In genomic region chr6:108904731-108905130, GRCh38 we compare ENCODE assay signal across 13 cellular contexts. TPM values are rescaled to one million over a fixed set of nuclear protein-coding genes. Genes with fewer than 3 reads are reported as not detected.
DNase-seq lines count a peak whose midpoint lies in the region; ATAC-seq, FAIRE-seq and TF ChIP-seq lines count a peak whose summit lies in the region.
"Had no signal": no experiment of that assay in that cellular context is flagged by ENCODE, and none has a peak within 500 bp of the region (broad histone marks: within the 10 kb centered on the region; RNA-seq: fewer than 3 reads in every experiment).

No MANE protein-coding gene starts in this region.

- H3K27ac Mint-ChIP-seq in activated naive CD8-positive, alpha-beta T cell treated with anti-CD3 and anti-CD28 coated beads, Interleukin-2, amount 10 ng/mL, durations not matched to agents 7 days and 5 days = peak overlapping the region; percentile 21
- H3K27ac Mint-ChIP-seq: activated CD4-positive, alpha-beta T cell treated with anti-CD3 and anti-CD28 coated beads, Interleukin-2, amount 10 ng/mL, durations not matched to agents 24 days and 14 days had no signal

- peaks cover 11% of the 10 kb centered on the region for H3K36me3 Mint-ChIP-seq in activated naive CD8-positive, alpha-beta T cell treated with anti-CD3 and anti-CD28 coated beads, Interleukin-2, amount 10 ng/mL, durations not matched to agents 7 days and 5 days

- no peaks in the 10 kb centered on the region for H3K27me3 Mint-ChIP-seq in activated naive CD8-positive, alpha-beta T cell treated with anti-CD3 and anti-CD28 coated beads, Interleukin-2, amount 10 ng/mL, durations not matched to agents 7 days and 5 days

- H3K36me3 ChIP-seq in kidney (ENCODE audit: control insufficient read depth in 1 of 2, insufficient read depth in 2 of 2, low read length in 2 of 2) = no peaks in the 10 kb centered on the region
- H3K36me3 ChIP-seq: left lung had no signal

- H3K4me3 Mint-ChIP-seq in activated naive CD8-positive, alpha-beta T cell treated with anti-CD3 and anti-CD28 coated beads, Interleukin-2, amount 10 ng/mL, durations not matched to agents 7 days and 5 days = no peak overlapping the region
- H3K4me3 Mint-ChIP-seq: activated CD4-positive, alpha-beta T cell treated with anti-CD3 and anti-CD28 coated beads, Interleukin-2, amount 10 ng/mL, durations not matched to agents 24 days and 14 days had no signal

- TF ChIP-seq CTCF in GM20000 (IDR thresholded peaks at IDR 0.05; ENCODE audit: extremely low read depth, missing control alignments) (no peak), kidney (IDR thresholded peaks at IDR 0.05; ENCODE audit: borderline replicate concordance, extremely low read depth, insufficient read depth) (no peak)

- H3K4me1 ChIP-seq in kidney (ENCODE audit: control insufficient read depth in 1 of 2, insufficient read depth in 1 of 2, low read depth in 1 of 2, low read length in 2 of 2) = peaks cover 0 to 2% of the 10 kb centered on the region in 2 donors

- peak; percentile 13 for FAIRE-seq in GM12891 (lab: Jason Lieb, UNC)
- FAIRE-seq in kidney (lab: Jason Lieb, UNC) = no peak

- DNase-seq in GM12891 (ENCODE audit: insufficient read length, low spot score) (no peak), GM20000 (ENCODE audit: low spot score) (peak; percentile 32), NCI-H1417 treated with DMSO at 0.1 percent for 48 hours (lab: John Stamatoyannopoulos, UW) (no peak), kidney (no peak), cerebellar cortex (ENCODE audit: low spot score) (no peak), dedifferentiated amniotic fluid mesenchymal stem cell (ENCODE audit: extremely low spot score) (no peak)
- DNase-seq in activated naive CD8-positive, alpha-beta T cell treated with anti-CD3 and anti-CD28 coated beads, Interleukin-2, amount 10 ng/mL, durations not matched to agents 7 days and 5 days = no peak
- DNase-seq: activated CD4-positive, alpha-beta T cell treated with anti-CD3 and anti-CD28 coated beads, Interleukin-2, amount 10 ng/mL, durations not matched to agents 24 days and 14 days; left lung; NCI-H524 treated with DMSO at 0.1 percent for 48 hours; stimulated activated CD4-positive, alpha-beta T cell treated with anti-CD3 and anti-CD28 coated beads, Interleukin-12 subunit alpha, Interleukin-12 subunit beta, amount 100 ng/mL, for 4 hours had no signal

- no peaks in the 10 kb centered on the region for H3K9me3 Mint-ChIP-seq in activated naive CD8-positive, alpha-beta T cell treated with anti-CD3 and anti-CD28 coated beads, Interleukin-2, amount 10 ng/mL, durations not matched to agents 7 days and 5 days

- intact Hi-C loops in kidney (cut with DNase I) = no loop called here

- peak; percentile 98 for ATAC-seq in HG03108 (IDR thresholded peaks at IDR 0.05; ENCODE audit: unreplicated experiment)
- ATAC-seq in activated naive CD8-positive, alpha-beta T cell treated with anti-CD3 and anti-CD28 coated beads, Interleukin-2, amount 10 ng/mL, durations not matched to agents 7 days and 5 days (ENCODE audit: low read depth) = no peak

- no peak overlapping the region for H3K4me3 ChIP-seq in kidney (ENCODE audit: low read length in 2 of 2)
- H3K4me3 ChIP-seq: left lung had no signal

- H3K4me1 Mint-ChIP-seq in activated naive CD8-positive, alpha-beta T cell treated with anti-CD3 and anti-CD28 coated beads, Interleukin-2, amount 10 ng/mL, durations not matched to agents 7 days and 5 days = peaks cover 39% of the 10 kb centered on the region

- no peak for TF ChIP-seq POLR2A in GM12891 (IDR thresholded peaks at IDR 0.05; ENCODE audit: low read depth, low read length)

- no peaks in the 10 kb centered on the region for H3K9me3 ChIP-seq in kidney (ENCODE audit: control insufficient read depth in 1 of 2, low read length in 2 of 2)
- H3K9me3 ChIP-seq: left lung had no signal

- no peak overlapping the region for H3K27ac ChIP-seq in kidney (ENCODE audit: low read depth in 2 of 2, low read length in 2 of 2)
- H3K27ac ChIP-seq: C4-2B had no signal

- POLR2A ChIA-PET in activated naive CD8-positive, alpha-beta T cell treated with anti-CD3 and anti-CD28 coated beads, Interleukin-2, amount 10 ng/mL, durations not matched to agents 7 days and 5 days (lab: Charles Lee) = interaction anchor here (0.7 to 2.3 kb wide), 4 partner anchors 10 to 189 kb away, joined by 3 to 5 read pairs (median 3); no protein-coding TSS in a partner anchor

- no peak overlapping the region for H3K9ac ChIP-seq in kidney (ENCODE audit: low read length in 2 of 2)

TF ChIP-seq in GM12891, 5 proteins besides CTCF, POLR2A, EP300 and RAD21:
- no peak for TF ChIP-seq POLR2AphosphoS5 (IDR thresholded peaks at IDR 0.05; ENCODE audit: low read depth, low read length)
- TF ChIP-seq TAF1 (IDR thresholded peaks at IDR 0.05; ENCODE audit: low read depth, low read length) = no peak
- TF ChIP-seq POU2F2 (IDR thresholded peaks at IDR 0.05; ENCODE audit: low read depth, low read length) = no peak
- TF ChIP-seq SPI1 (IDR thresholded peaks at IDR 0.05; ENCODE audit: low read depth, low read length) = no peak
- no peak for TF ChIP-seq PAX5 (IDR thresholded peaks at IDR 0.05; ENCODE audit: insufficient read depth, low read length, severe bottlenecking)

RNA-seq across cellular contexts. Expression of gene ARMC2, which starts 56.5 kb away (rescaled TPM):
- polyA plus RNA-seq in GM12891 (2012; ENCODE audit: low read depth, missing spikeins) = not detected
- 10 to 100 TPM; 12.2 to 15.3 TPM for total RNA-seq in activated naive CD8-positive, alpha-beta T cell treated with anti-CD3 and anti-CD28 coated beads, Interleukin-2, amount 10 ng/mL, durations not matched to agents 7 days and 5 days
- total RNA-seq in kidney = 12.7 TPM
- 1.9 TPM for polyA plus RNA-seq in kidney (ENCODE audit: insufficient read depth, low read depth, low replicate concordance)
